In genomic region chr3:82977871-82978270, GRCh38 we compare ENCODE assay signal across 21 cellular contexts.
"Had no signal": no experiment of that assay in that cellular context is flagged by ENCODE, and none has a peak within 500 bp of the region (broad histone marks: within the 10 kb centered on the region; RNA-seq: fewer than 3 reads in every experiment).

No MANE protein-coding gene starts in this region.

- H3K4me3 Mint-ChIP-seq: nephron; stimulated activated naive B cell treated with anti-CD40 and anti-IgM and Interleukin-4, amounts not matched to agents 10 μg/mL and 1 μg/mL and 100 μg/mL, for 72 hours; stimulated activated naive CD8-positive, alpha-beta T cell treated with anti-CD3 and anti-CD28 coated beads, Interleukin-15, amount 100 ng/mL, for 72 hours had no signal

- H3K27ac ChIP-seq: coronary artery, esophagus muscularis mucosa, gastroesophageal sphincter, neutrophil, spleen, thoracic aorta had no signal

- H3K4me1 ChIP-seq: esophagus muscularis mucosa, gastroesophageal sphincter, spleen had no signal

- H3K4me1 Mint-ChIP-seq: nephron; stimulated activated naive B cell treated with anti-CD40 and anti-IgM and Interleukin-4, amounts not matched to agents 10 μg/mL and 1 μg/mL and 100 μg/mL, for 72 hours; stimulated activated naive CD8-positive, alpha-beta T cell treated with anti-CD3 and anti-CD28 coated beads, Interleukin-15, amount 100 ng/mL, for 72 hours had no signal

- H3K36me3 Mint-ChIP-seq: stimulated activated naive B cell treated with anti-CD40 and anti-IgM and Interleukin-4, amounts not matched to agents 10 μg/mL and 1 μg/mL and 100 μg/mL, for 72 hours had no signal

- H3K9me3 ChIP-seq: esophagus muscularis mucosa, gastroesophageal sphincter, neutrophil, thoracic aorta had no signal

- H3K9me3 Mint-ChIP-seq: nephron had no signal

- H3K27me3 ChIP-seq: esophagus muscularis mucosa, gastroesophageal sphincter, neutrophil, spleen had no signal

- H3K27ac Mint-ChIP-seq: nephron; stimulated activated naive B cell treated with anti-CD40 and anti-IgM and Interleukin-4, amounts not matched to agents 10 μg/mL and 1 μg/mL and 100 μg/mL, for 72 hours; stimulated activated naive CD8-positive, alpha-beta T cell treated with anti-CD3 and anti-CD28 coated beads, Interleukin-15, amount 100 ng/mL, for 72 hours had no signal

- H3K4me3 ChIP-seq: coronary artery, esophagus muscularis mucosa, gastroesophageal sphincter, spleen, thoracic aorta had no signal

- DNase-seq: central memory CD4-positive, alpha-beta T cell; effector CD8-positive, alpha-beta T cell; glutamatergic neuron; kidney glomerular epithelial cell; midbrain; posterior cingulate gyrus; spleen; stimulated activated CD4-positive, alpha-beta T cell treated with anti-CD3 and anti-CD28 coated beads, Interleukin-15, amount 100 ng/mL, for 24 hours; stimulated activated CD4-positive, alpha-beta T cell treated with anti-CD3 and anti-CD28 coated beads, Interleukin-1b, Interleukin-23, amount 100 ng/mL, for 48 hours; stimulated activated CD4-positive, alpha-beta T cell treated with anti-CD3 and anti-CD28 coated beads, Interleukin-4, amount 100 ng/mL, for 4 hours; stimulated activated naive B cell treated with anti-CD40 and anti-IgM and Interleukin-4, amounts not matched to agents 10 μg/mL and 1 μg/mL and 100 μg/mL, for 72 hours; stimulated activated naive CD8-positive, alpha-beta T cell treated with anti-CD3 and anti-CD28 coated beads, Interleukin-15, amount 100 ng/mL, for 72 hours; trophoblast cell had no signal

- ATAC-seq: gastroesophageal sphincter; left lobe of liver; sciatic nerve; stimulated activated naive B cell treated with anti-CD40 and anti-IgM and Interleukin-4, amounts not matched to agents 10 μg/mL and 1 μg/mL and 100 μg/mL, for 72 hours; stimulated activated naive CD8-positive, alpha-beta T cell treated with anti-CD3 and anti-CD28 coated beads, Interleukin-15, amount 100 ng/mL, for 72 hours had no signal

- H3K27me3 Mint-ChIP-seq: stimulated activated naive B cell treated with anti-CD40 and anti-IgM and Interleukin-4, amounts not matched to agents 10 μg/mL and 1 μg/mL and 100 μg/mL, for 72 hours; stimulated activated naive CD8-positive, alpha-beta T cell treated with anti-CD3 and anti-CD28 coated beads, Interleukin-15, amount 100 ng/mL, for 72 hours had no signal

- H3K36me3 ChIP-seq: esophagus muscularis mucosa, gastroesophageal sphincter, neutrophil, spleen, thoracic aorta had no signal
